8 cellular contexts compared by ENCODE assay signal in the genomic region with DNA sequence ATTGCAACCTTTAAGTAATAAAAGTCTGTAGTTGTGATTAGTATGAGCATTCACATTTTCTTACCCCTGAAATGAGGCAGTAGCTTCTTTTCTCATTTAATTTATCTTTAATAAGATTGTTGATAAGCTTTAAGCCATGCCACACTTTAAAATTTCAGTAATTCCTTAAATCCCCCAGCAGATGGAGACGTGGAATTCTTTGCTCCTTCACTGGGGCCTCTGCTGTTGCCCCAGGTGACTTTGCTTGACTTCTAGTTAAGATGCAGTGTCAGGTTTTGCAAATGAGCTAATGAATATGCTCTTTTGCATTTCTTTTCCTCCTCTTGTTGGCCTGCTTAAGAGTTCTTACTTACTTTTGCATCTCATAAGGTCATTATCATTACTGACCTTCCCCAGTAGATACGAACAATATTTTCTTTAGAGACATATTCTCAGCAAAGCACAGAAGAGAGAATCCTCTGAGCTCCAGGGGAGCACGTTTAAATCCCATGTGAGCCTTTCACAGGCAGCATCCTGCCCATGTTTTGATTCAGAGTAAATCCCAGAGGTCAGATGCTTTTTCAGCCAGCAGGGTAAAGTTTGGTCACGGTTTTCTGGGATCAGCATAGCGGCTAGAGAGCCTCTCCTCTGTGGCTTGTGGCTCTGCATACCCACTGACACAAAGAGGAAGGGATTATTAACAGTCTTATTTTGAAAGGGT.
DNase-seq lines count a peak whose midpoint lies in the region; ATAC-seq, FAIRE-seq and TF ChIP-seq lines count a peak whose summit lies in the region.

No MANE protein-coding gene starts in this region.

- H4K20me1 ChIP-seq in keratinocyte (ENCODE audit: control insufficient read depth, extremely low read depth, insufficient read depth, low read length) = no peaks in the 10 kb centered on the region

- H3K27me3 Mint-ChIP-seq in activated naive CD4-positive, alpha-beta T cell treated with anti-CD3 and anti-CD28 coated beads for 36 hours (ENCODE audit: low read depth) = no peaks in the 10 kb centered on the region

- H3K79me2 ChIP-seq in keratinocyte (ENCODE audit: control insufficient read depth, insufficient read depth, low read length) = no peaks in the 10 kb centered on the region

- no peak overlapping the region for H3K4me3 Mint-ChIP-seq in activated naive CD4-positive, alpha-beta T cell treated with anti-CD3 and anti-CD28 coated beads for 36 hours

- peaks cover 2% of the 10 kb centered on the region for H3K9me1 ChIP-seq in keratinocyte (ENCODE audit: control insufficient read depth, extremely low read depth, insufficient read depth, low read length)

- H3K27ac Mint-ChIP-seq in activated naive CD4-positive, alpha-beta T cell treated with anti-CD3 and anti-CD28 coated beads for 36 hours = no peak overlapping the region

- no peak overlapping the region for H3K4me3 ChIP-seq in astrocyte of the cerebellum (ENCODE audit: low read depth, low read length)
- no peak overlapping the region for H3K4me3 ChIP-seq in keratinocyte (ENCODE audit: control insufficient read depth in 2 of 3, extremely low read depth in 1 of 3, insufficient read depth in 2 of 3, low read depth in 1 of 3, low read length in 3 of 3)
- no peak overlapping the region for H3K4me3 ChIP-seq in lower leg skin (ENCODE audit: low read depth, poor library complexity, severe bottlenecking)

- no peak overlapping the region for H3K4me2 ChIP-seq in keratinocyte (ENCODE audit: control insufficient read depth, extremely low read depth, insufficient read depth, low read depth, low read length)

- H3K9me3 Mint-ChIP-seq in activated naive CD4-positive, alpha-beta T cell treated with anti-CD3 and anti-CD28 coated beads for 36 hours = no peaks in the 10 kb centered on the region

- 57 to 59% methylated on average over 5 of the region's 5 CpGs for WGBS in lower leg skin, 2 donors

- H3K36me3 ChIP-seq in keratinocyte (ENCODE audit: control insufficient read depth in 2 of 2, extremely low read depth in 1 of 2, insufficient read depth in 2 of 2, low read length in 2 of 2) = no peaks in the 10 kb centered on the region

- H3K9me3 ChIP-seq in keratinocyte (ENCODE audit: control insufficient read depth, low read depth, low read length) = no peaks in the 10 kb centered on the region

- CTCF ChIA-PET in activated naive CD4-positive, alpha-beta T cell treated with anti-CD3 and anti-CD28 coated beads for 36 hours (lab: Charles Lee) = no interaction called here

- no peaks in the 10 kb centered on the region for H3K36me3 Mint-ChIP-seq in activated naive CD4-positive, alpha-beta T cell treated with anti-CD3 and anti-CD28 coated beads for 36 hours (ENCODE audit: low read depth)

- H3K27me3 ChIP-seq in keratinocyte (ENCODE audit: control insufficient read depth, extremely low read depth, insufficient read depth, low read length) = no peaks in the 10 kb centered on the region

- peak; percentile 73 for DNase-seq in COR-L47 (lab: John Stamatoyannopoulos, UW)
- DNase-seq in LHCN-M2 (ENCODE audit: low read depth) = peak; percentile 30
- peak; percentile 35 for DNase-seq in astrocyte of the cerebellum (ENCODE audit: low read depth)
- DNase-seq in keratinocyte (ENCODE audit: low read depth, low spot score) = no peak
- DNase-seq in cortex of kidney (lab: John Stamatoyannopoulos, UW) = no peak
- DNase-seq in stimulated activated naive CD8-positive, alpha-beta T cell treated with anti-CD3 and anti-CD28 coated beads, Interleukin-15, Interleukin-2, amounts not matched to agents 100 U/mL and 50 U/mL, for 24 hours = no peak
- DNase-seq in activated naive CD4-positive, alpha-beta T cell treated with anti-CD3 and anti-CD28 coated beads for 36 hours = no peak
- DNase-seq in lower leg skin (ENCODE audit: low spot score in 2 of 2) = no peak

- no peak for ATAC-seq in stimulated activated naive CD8-positive, alpha-beta T cell treated with anti-CD3 and anti-CD28 coated beads, Interleukin-15, Interleukin-2, amounts not matched to agents 100 U/mL and 50 U/mL, for 24 hours

- H2AFZ ChIP-seq in keratinocyte (ENCODE audit: control insufficient read depth, low read length) = no peak overlapping the region

- no peak for FAIRE-seq in keratinocyte (lab: Jason Lieb, UNC)

- no peaks in the 10 kb centered on the region for H3K4me1 Mint-ChIP-seq in activated naive CD4-positive, alpha-beta T cell treated with anti-CD3 and anti-CD28 coated beads for 36 hours (ENCODE audit: low read depth)

- in situ Hi-C loops in astrocyte of the cerebellum (cut with HindIII; ENCODE audit: low sequenced_read_pairs) = no loop called here

- no peak for TF ChIP-seq POLR2A in lower leg skin (IDR thresholded peaks at IDR 0.05)

- no peaks in the 10 kb centered on the region for H3K4me1 ChIP-seq in keratinocyte (ENCODE audit: control insufficient read depth, extremely low read depth, insufficient read depth, low read length)

- no peak overlapping the region for H3K9ac ChIP-seq in keratinocyte (ENCODE audit: control insufficient read depth, extremely low read depth, insufficient read depth, low read length)

- intact Hi-C loops in activated naive CD4-positive, alpha-beta T cell treated with anti-CD3 and anti-CD28 coated beads for 36 hours (cut with micrococcal nuclease) = loop anchor here (5.0 kb wide), 1 partner anchor 597 kb away; no protein-coding TSS in a partner anchor
- intact Hi-C loops in lower leg skin (cut with DNase I; ENCODE audit: low total_unique reads) = no loop called here

- dilution Hi-C loops in keratinocyte (cut with MboI; ENCODE audit: extremely low pct_ligation_motif_present, low sequenced_read_pairs) = no loop called here

- peak; percentile 59 for TF ChIP-seq CTCF in astrocyte of the cerebellum (IDR thresholded peaks at IDR 0.05; ENCODE audit: low read depth, low read length, missing control alignments)
- TF ChIP-seq CTCF in keratinocyte (optimal IDR thresholded peaks at IDR 0.05 in 1 of 3, IDR thresholded peaks at IDR 0.05 in 1 of 3, conservative IDR thresholded peaks at IDR 0.05 in 1 of 3; ENCODE audit: extremely low read depth in 1 of 3, insufficient read depth in 2 of 3, low read length in 3 of 3) = peak; percentile 40 to 60 (median 45)
- TF ChIP-seq CTCF in lower leg skin (IDR thresholded peaks at IDR 0.05) = no peak

- no peak overlapping the region for H3K27ac ChIP-seq in keratinocyte (ENCODE audit: control insufficient read depth, insufficient read depth, low read length)

Comparison
In these comparisons a context has a peak if more than half of its experiments do, and no peak if none do; other contexts are left out.
1. DNase-seq: peak in COR-L47 (single experiment), LHCN-M2 (single experiment) and astrocyte of the cerebellum (single experiment); none in keratinocyte (single experiment), cortex of kidney (single experiment), stimulated activated naive CD8-positive, alpha-beta T cell treated with anti-CD3 and anti-CD28 coated beads, Interleukin-15, Interleukin-2, amounts not matched to agents 100 U/mL and 50 U/mL, for 24 hours (single experiment), activated naive CD4-positive, alpha-beta T cell treated with anti-CD3 and anti-CD28 coated beads for 36 hours (single experiment) and lower leg skin (0 of 2).
2. CTCF ChIP-seq: peak in astrocyte of the cerebellum (single experiment) and keratinocyte (3 of 3); none in lower leg skin (0 of 3).